8 cellular contexts compared by ENCODE assay signal in genomic region chr12:64403708-64404469, GRCh38. TPM values are rescaled to one million over a fixed set of nuclear protein-coding genes. Genes with fewer than 3 reads are reported as not detected.
DNase-seq lines count a peak whose midpoint lies in the region; ATAC-seq, FAIRE-seq and TF ChIP-seq lines count a peak whose summit lies in the region.

TSS of gene XPOT (plus strand) at chr12:64404392. CDS start at chr12:64410036, 5,644 bp downstream.

- peak; percentile 97 for ATAC-seq in GM18909 (IDR thresholded peaks at IDR 0.05; ENCODE audit: poor library complexity, unreplicated experiment)
- peak; percentile 94 for ATAC-seq in HG03159 (IDR thresholded peaks at IDR 0.05; ENCODE audit: unreplicated experiment)

- DNase-seq in AG08395 (ENCODE audit: low spot score): peak; percentile 97
- DNase-seq in NCI-H2227 (lab: John Stamatoyannopoulos, UW; ENCODE audit: unreplicated experiment): peak; percentile 98
- peak; percentile 96 for DNase-seq in WERI-Rb-1
- DNase-seq in bronchial epithelial cell (ENCODE audit: low read depth): peak; percentile 96
- peak; percentile 98 for DNase-seq in iPS-NIHi11 (ENCODE audit: low spot score)
- DNase-seq in smooth muscle cell of the brain vasculature (ENCODE audit: low read depth, low spot score): peak; percentile 95

- peaks cover 3% of the 10 kb centered on the region for H3K36me3 ChIP-seq in WERI-Rb-1
- peaks cover 3% of the 10 kb centered on the region for H3K36me3 ChIP-seq in bronchial epithelial cell (ENCODE audit: control insufficient read depth, insufficient read depth, low read length)

- H3K27ac ChIP-seq in WERI-Rb-1: peak within 1 kb of the TSS; percentile 99

- no peaks in the 10 kb centered on the region for H3K9me3 ChIP-seq in WERI-Rb-1 (ENCODE audit: severe bottlenecking)

- H3K27me3 ChIP-seq in WERI-Rb-1 (ENCODE audit: insufficient read depth, low read depth, severe bottlenecking) (no peaks in the 10 kb centered on the region), bronchial epithelial cell (ENCODE audit: control insufficient read depth, insufficient read depth, low read length) (no peaks in the 10 kb centered on the region)

- no peak for FAIRE-seq in bronchial epithelial cell (lab: Jason Lieb, UNC)

- TF ChIP-seq CTCF in WERI-Rb-1 (IDR thresholded peaks at IDR 0.05; ENCODE audit: low read depth, low read length): no peak
- TF ChIP-seq CTCF in bronchial epithelial cell (IDR thresholded peaks at IDR 0.05; ENCODE audit: insufficient read depth, low read length, severe bottlenecking): no peak

- H3K4me3 ChIP-seq in WERI-Rb-1 (ENCODE audit: low read depth, low read length) (peak within 1 kb of the TSS; percentile 65), bronchial epithelial cell (ENCODE audit: low read depth, low read length) (peak within 1 kb of the TSS; percentile 100)

RNA-seq across cellular contexts. Expression of gene XPOT, which starts in this region (rescaled TPM):
- total RNA-seq in bronchial epithelial cell: 151 and 180 TPM in 2 replicates

Comparison
In these comparisons a context has a peak if more than half of its experiments do, and no peak if none do; other contexts are left out.
1. Peak in every context shown above with its lines: DNase-seq, ATAC-seq, H3K4me3 ChIP-seq and H3K27ac ChIP-seq.